Comparison of ENCODE assay signal across 1 cellular context in genomic region chr4:7907142-7907541, GRCh38.
TF ChIP-seq lines count a peak whose summit lies in the region.

No MANE protein-coding gene starts in this region.

TF ChIP-seq in IMR-90, 13 proteins besides CTCF, POLR2A, EP300 and RAD21:
- TF ChIP-seq MAFK (IDR thresholded peaks at IDR 0.05; ENCODE audit: low read depth, low read length), result no peak
- TF ChIP-seq USF2 (IDR thresholded peaks at IDR 0.05; ENCODE audit: low read depth, low read length), result no peak
- no peak for TF ChIP-seq CHD1 (IDR thresholded peaks at IDR 0.05; ENCODE audit: low read depth, low read length)
- no peak for TF ChIP-seq ELK1 (IDR thresholded peaks at IDR 0.05; ENCODE audit: borderline replicate concordance, low read depth, low read length)
- no peak for TF ChIP-seq MAZ (IDR thresholded peaks at IDR 0.05; ENCODE audit: borderline replicate concordance, low read depth, low read length)
- no peak for TF ChIP-seq MXI1 (IDR thresholded peaks at IDR 0.05; ENCODE audit: borderline replicate concordance, low read depth, low read length)
- TF ChIP-seq NFE2L2 (IDR thresholded peaks at IDR 0.05; ENCODE audit: low read depth, low read length), result no peak
- TF ChIP-seq SMC3 (IDR thresholded peaks at IDR 0.05; ENCODE audit: low read depth, low read length), result no peak
- no peak for TF ChIP-seq RFX5 (IDR thresholded peaks at IDR 0.05; ENCODE audit: low read depth, low read length)
- TF ChIP-seq RCOR1 (IDR thresholded peaks at IDR 0.05; ENCODE audit: insufficient replicate concordance, low read length), result no peak
- TF ChIP-seq FOS (IDR thresholded peaks at IDR 0.05; ENCODE audit: low read depth, low read length), result no peak
- no peak for TF ChIP-seq CEBPB (IDR thresholded peaks at IDR 0.05; ENCODE audit: low read depth, low read length)
- no peak for TF ChIP-seq BHLHE40 (IDR thresholded peaks at IDR 0.05; ENCODE audit: low read depth, low read length)
